8 cellular contexts compared by ENCODE assay signal in the genomic region with DNA sequence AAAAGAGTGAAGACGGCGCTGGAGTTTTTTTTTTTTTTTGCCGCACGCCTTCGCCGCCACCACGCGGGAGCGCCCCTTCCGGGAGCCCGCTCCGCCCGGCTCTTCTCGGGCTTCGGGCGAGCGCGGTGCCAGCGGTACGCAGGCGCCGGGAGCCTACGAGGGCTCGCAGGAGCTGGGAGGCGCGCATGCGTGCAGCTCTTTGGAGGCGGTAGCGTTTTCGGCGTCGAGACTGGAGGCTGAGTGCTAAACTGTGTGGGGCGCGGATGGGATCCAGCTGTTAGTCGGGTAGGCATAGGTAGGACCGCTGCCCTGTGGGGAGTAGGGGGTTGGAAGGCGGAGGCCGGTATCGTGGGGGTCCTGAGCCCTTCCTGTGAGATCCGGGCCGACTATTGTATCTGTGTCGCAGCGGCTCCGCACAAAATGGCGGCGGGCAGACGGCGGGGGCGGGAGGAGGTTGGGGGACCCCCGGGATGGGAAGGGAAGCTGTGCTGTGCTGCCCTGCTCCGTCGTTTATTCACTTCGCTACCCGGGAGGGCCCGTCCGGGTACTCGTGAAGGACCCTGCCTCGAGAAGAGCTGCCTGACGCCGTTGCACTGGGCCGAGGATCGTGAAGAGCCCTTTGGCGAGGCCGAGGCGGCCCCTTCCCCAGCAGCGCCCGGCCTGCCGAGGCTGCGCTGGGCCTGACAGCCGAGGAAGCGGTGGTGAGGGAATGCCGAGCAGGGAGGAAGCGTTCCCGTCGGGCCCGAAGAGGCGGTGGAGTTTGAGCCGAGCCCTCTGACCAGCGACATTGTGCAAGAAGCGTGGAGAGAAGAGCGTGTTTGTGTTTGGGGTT. TPM values are rescaled to one million over a fixed set of nuclear protein-coding genes. Genes with fewer than 3 reads are reported as not detected.
A peak's percentile ranks its signal among the peaks of the same experiment; 100 is the strongest.
DNase-seq lines count a peak whose midpoint lies in the region; ATAC-seq and TF ChIP-seq lines count a peak whose summit lies in the region.

A gene with protein sequence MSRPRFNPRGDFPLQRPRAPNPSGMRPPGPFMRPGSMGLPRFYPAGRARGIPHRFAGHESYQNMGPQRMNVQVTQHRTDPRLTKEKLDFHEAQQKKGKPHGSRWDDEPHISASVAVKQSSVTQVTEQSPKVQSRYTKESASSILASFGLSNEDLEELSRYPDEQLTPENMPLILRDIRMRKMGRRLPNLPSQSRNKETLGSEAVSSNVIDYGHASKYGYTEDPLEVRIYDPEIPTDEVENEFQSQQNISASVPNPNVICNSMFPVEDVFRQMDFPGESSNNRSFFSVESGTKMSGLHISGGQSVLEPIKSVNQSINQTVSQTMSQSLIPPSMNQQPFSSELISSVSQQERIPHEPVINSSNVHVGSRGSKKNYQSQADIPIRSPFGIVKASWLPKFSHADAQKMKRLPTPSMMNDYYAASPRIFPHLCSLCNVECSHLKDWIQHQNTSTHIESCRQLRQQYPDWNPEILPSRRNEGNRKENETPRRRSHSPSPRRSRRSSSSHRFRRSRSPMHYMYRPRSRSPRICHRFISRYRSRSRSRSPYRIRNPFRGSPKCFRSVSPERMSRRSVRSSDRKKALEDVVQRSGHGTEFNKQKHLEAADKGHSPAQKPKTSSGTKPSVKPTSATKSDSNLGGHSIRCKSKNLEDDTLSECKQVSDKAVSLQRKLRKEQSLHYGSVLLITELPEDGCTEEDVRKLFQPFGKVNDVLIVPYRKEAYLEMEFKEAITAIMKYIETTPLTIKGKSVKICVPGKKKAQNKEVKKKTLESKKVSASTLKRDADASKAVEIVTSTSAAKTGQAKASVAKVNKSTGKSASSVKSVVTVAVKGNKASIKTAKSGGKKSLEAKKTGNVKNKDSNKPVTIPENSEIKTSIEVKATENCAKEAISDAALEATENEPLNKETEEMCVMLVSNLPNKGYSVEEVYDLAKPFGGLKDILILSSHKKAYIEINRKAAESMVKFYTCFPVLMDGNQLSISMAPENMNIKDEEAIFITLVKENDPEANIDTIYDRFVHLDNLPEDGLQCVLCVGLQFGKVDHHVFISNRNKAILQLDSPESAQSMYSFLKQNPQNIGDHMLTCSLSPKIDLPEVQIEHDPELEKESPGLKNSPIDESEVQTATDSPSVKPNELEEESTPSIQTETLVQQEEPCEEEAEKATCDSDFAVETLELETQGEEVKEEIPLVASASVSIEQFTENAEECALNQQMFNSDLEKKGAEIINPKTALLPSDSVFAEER (N-terminal part only) (plus strand): TSS at position 202 of the 832 bp plus-strand sequence. CDS start 17,173 bp downstream, outside the sequence.

- DNase-seq in GM10266 (ENCODE audit: extremely low spot score) = peak; percentile 92
- peak; percentile 95 for DNase-seq in NB4 (ENCODE audit: low read depth)
- peak; percentile 92 to 93 for DNase-seq in activated naive CD4-positive, alpha-beta T cell treated with anti-CD3 and anti-CD28 coated beads, Interleukin-2, amount 50 U/mL, for 72 hours (ENCODE audit: low spot score in 2 of 2)
- peak; percentile 94 for DNase-seq in glutamatergic neuron
- DNase-seq in osteocyte (ENCODE audit: extremely low spot score, unreplicated experiment) = peak; percentile 97

- H3K36me3 Mint-ChIP-seq in activated naive CD4-positive, alpha-beta T cell treated with anti-CD3 and anti-CD28 coated beads, Interleukin-2, amount 50 U/mL, for 72 hours = peaks cover 26 to 27% of the 10 kb centered on the region in 2 donors
- H3K36me3 Mint-ChIP-seq in glutamatergic neuron (ENCODE audit: unreplicated experiment) (no peaks in the 10 kb centered on the region), osteocyte (ENCODE audit: unreplicated experiment) (peaks cover 13% of the 10 kb centered on the region)

- H3K4me3 Mint-ChIP-seq in glutamatergic neuron (ENCODE audit: unreplicated experiment) (peak within 1 kb of the TSS; percentile 83), osteocyte (ENCODE audit: unreplicated experiment) (peak within 1 kb of the TSS; percentile 100)

- no peaks in the 10 kb centered on the region for H3K36me3 ChIP-seq in thymus (ENCODE audit: control insufficient read depth, insufficient read depth)

- peak; percentile 80 for TF ChIP-seq CTCF in GM10266 (IDR thresholded peaks at IDR 0.05; ENCODE audit: control insufficient read depth, insufficient read depth, low read depth, missing control alignments)
- TF ChIP-seq CTCF in NB4 (IDR thresholded peaks at IDR 0.05; ENCODE audit: low read depth, low read length) = no peak
- peak; percentile 73 for TF ChIP-seq CTCF in glutamatergic neuron (IDR thresholded peaks at IDR 0.05; ENCODE audit: partially characterized antibody, unreplicated experiment)
- TF ChIP-seq CTCF in osteocyte (IDR thresholded peaks at IDR 0.05) = peak; percentile 87

- H3K4me3 ChIP-seq in NB4 (ENCODE audit: low read depth, low read length) = peak within 1 kb of the TSS; percentile 97
- H3K4me3 ChIP-seq in thymus (ENCODE audit: low read length) = peak within 1 kb of the TSS; percentile 69

- peak within 1 kb of the TSS; percentile 96 to 99 for H3K27ac Mint-ChIP-seq in activated naive CD4-positive, alpha-beta T cell treated with anti-CD3 and anti-CD28 coated beads, Interleukin-2, amount 50 U/mL, for 72 hours
- H3K27ac Mint-ChIP-seq in glutamatergic neuron (ENCODE audit: unreplicated experiment) = peak within 1 kb of the TSS; percentile 100
- H3K27ac Mint-ChIP-seq in osteocyte (ENCODE audit: unreplicated experiment) = peak within 1 kb of the TSS; percentile 99

- peaks cover 12% of the 10 kb centered on the region for H3K4me1 Mint-ChIP-seq in glutamatergic neuron (ENCODE audit: low read depth, unreplicated experiment)
- H3K4me1 Mint-ChIP-seq in osteocyte (ENCODE audit: unreplicated experiment) = peaks cover 34% of the 10 kb centered on the region

- no peaks in the 10 kb centered on the region for H3K9me3 ChIP-seq in thymus (ENCODE audit: control insufficient read depth)

- WGBS in thymus = under 1% methylated on average over 81 of the region's 81 CpGs

- peaks cover 8% of the 10 kb centered on the region for H3K27me3 Mint-ChIP-seq in glutamatergic neuron (ENCODE audit: unreplicated experiment)
- H3K27me3 Mint-ChIP-seq in osteocyte (ENCODE audit: unreplicated experiment) = no peaks in the 10 kb centered on the region

- ATAC-seq in HG02571 (IDR thresholded peaks at IDR 0.05; ENCODE audit: unreplicated experiment) (peak; percentile 94), SK-N-SH treated with all-trans-retinoic acid at 6 μM for 48 hours (peak; percentile 99)
- ATAC-seq in activated naive CD4-positive, alpha-beta T cell treated with anti-CD3 and anti-CD28 coated beads, Interleukin-2, amount 50 U/mL, for 72 hours = peak; percentile 97 to 99

- H3K27me3 ChIP-seq in thymus (ENCODE audit: control insufficient read depth, insufficient read depth) = no peaks in the 10 kb centered on the region

- no peaks in the 10 kb centered on the region for H3K9me3 Mint-ChIP-seq in activated naive CD4-positive, alpha-beta T cell treated with anti-CD3 and anti-CD28 coated beads, Interleukin-2, amount 50 U/mL, for 72 hours
- peaks cover 5% of the 10 kb centered on the region for H3K9me3 Mint-ChIP-seq in glutamatergic neuron (ENCODE audit: unreplicated experiment)
- no peaks in the 10 kb centered on the region for H3K9me3 Mint-ChIP-seq in osteocyte (ENCODE audit: unreplicated experiment)

- H3K27ac ChIP-seq in thymus (ENCODE audit: low read depth) = peak within 1 kb of the TSS; percentile 97

- peaks cover 2% of the 10 kb centered on the region for H3K4me1 ChIP-seq in thymus (ENCODE audit: control insufficient read depth, insufficient read depth, low read length)

- TF ChIP-seq POLR2A in NB4 (IDR thresholded peaks at IDR 0.05; ENCODE audit: extremely low read depth, insufficient read length) = peak; percentile 89

TF ChIP-seq in SK-N-SH treated with all-trans-retinoic acid at 6 μM for 48 hours, 23 proteins besides CTCF, POLR2A, EP300 and RAD21 (continues in another document):
- no peak for TF ChIP-seq PPARA (CRISPR knock-in tag; IDR thresholded peaks at IDR 0.05; ENCODE audit: borderline replicate concordance)
- no peak for TF ChIP-seq TOX (CRISPR knock-in tag; IDR thresholded peaks at IDR 0.05; ENCODE audit: borderline replicate concordance)
- no peak for TF ChIP-seq ZFP3 (CRISPR knock-in tag; IDR thresholded peaks at IDR 0.05)
- TF ChIP-seq, protein P1, sequence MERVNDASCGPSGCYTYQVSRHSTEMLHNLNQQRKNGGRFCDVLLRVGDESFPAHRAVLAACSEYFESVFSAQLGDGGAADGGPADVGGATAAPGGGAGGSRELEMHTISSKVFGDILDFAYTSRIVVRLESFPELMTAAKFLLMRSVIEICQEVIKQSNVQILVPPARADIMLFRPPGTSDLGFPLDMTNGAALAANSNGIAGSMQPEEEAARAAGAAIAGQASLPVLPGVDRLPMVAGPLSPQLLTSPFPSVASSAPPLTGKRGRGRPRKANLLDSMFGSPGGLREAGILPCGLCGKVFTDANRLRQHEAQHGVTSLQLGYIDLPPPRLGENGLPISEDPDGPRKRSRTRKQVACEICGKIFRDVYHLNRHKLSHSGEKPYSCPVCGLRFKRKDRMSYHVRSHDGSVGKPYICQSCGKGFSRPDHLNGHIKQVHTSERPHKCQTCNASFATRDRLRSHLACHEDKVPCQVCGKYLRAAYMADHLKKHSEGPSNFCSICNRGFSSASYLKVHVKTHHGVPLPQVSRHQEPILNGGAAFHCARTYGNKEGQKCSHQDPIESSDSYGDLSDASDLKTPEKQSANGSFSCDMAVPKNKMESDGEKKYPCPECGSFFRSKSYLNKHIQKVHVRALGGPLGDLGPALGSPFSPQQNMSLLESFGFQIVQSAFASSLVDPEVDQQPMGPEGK (CRISPR knock-in tag; IDR thresholded peaks at IDR 0.05; ENCODE audit: borderline replicate concordance) = no peak
- no peak for TF ChIP-seq ARNTL (CRISPR knock-in tag; IDR thresholded peaks at IDR 0.05; ENCODE audit: borderline replicate concordance, low read depth)
- no peak for TF ChIP-seq ISL1 (CRISPR knock-in tag; IDR thresholded peaks at IDR 0.05)
- no peak for TF ChIP-seq ESRRG (CRISPR knock-in tag; IDR thresholded peaks at IDR 0.05)
- TF ChIP-seq, protein P2, sequence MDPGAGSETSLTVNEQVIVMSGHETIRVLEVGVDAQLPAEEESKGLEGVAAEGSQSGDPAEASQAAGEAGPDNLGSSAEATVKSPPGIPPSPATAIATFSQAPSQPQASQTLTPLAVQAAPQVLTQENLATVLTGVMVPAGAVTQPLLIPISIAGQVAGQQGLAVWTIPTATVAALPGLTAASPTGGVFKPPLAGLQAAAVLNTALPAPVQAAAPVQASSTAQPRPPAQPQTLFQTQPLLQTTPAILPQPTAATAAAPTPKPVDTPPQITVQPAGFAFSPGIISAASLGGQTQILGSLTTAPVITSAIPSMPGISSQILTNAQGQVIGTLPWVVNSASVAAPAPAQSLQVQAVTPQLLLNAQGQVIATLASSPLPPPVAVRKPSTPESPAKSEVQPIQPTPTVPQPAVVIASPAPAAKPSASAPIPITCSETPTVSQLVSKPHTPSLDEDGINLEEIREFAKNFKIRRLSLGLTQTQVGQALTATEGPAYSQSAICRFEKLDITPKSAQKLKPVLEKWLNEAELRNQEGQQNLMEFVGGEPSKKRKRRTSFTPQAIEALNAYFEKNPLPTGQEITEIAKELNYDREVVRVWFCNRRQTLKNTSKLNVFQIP (CRISPR knock-in tag; IDR thresholded peaks at IDR 0.05; ENCODE audit: borderline replicate concordance, low read depth) = no peak

RNA-seq across cellular contexts. Expression of the gene that starts here (rescaled TPM):
- total RNA-seq in activated naive CD4-positive, alpha-beta T cell treated with anti-CD3 and anti-CD28 coated beads, Interleukin-2, amount 50 U/mL, for 72 hours = 100 to 1,000 TPM; 111 to 126 TPM
- 211 TPM for total RNA-seq in glutamatergic neuron (ENCODE audit: unreplicated experiment)
- 117 and 123 TPM in 2 replicates for total RNA-seq in osteocyte
- 210 TPM for polyA plus RNA-seq in thymus

Comparison
In these comparisons a context has a peak if more than half of its experiments do, and no peak if none do; other contexts are left out.
1. Peak in every context shown above with its lines: DNase-seq, ATAC-seq, H3K4me3 ChIP-seq and H3K27ac ChIP-seq.